In the genomic region with DNA sequence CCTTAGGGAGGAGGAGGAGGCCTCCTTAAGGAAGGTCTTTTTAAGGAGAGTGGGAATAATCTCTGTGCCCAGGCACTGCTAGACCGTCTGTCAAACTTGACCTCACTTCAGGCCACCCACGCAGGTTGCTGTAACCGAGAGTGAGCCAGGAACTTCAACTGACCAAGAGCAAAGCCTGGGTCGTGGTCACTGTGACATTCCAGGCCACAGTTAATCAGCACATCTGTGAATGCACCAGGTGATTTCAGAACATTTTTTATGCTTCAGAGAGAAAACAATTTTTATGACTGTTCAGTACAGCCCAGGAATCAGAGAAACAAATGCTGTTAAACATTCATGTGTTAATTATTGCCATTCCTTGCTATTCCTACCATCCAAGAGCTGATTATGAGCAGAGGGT, we compare ENCODE assay signal across 19 cellular contexts.
DNase-seq lines count a peak whose midpoint lies in the region; ATAC-seq, FAIRE-seq and TF ChIP-seq lines count a peak whose summit lies in the region.
"Had no signal": no experiment of that assay in that cellular context is flagged by ENCODE, and none has a peak within 500 bp of the region (broad histone marks: within the 10 kb centered on the region; RNA-seq: fewer than 3 reads in every experiment).

No MANE protein-coding gene starts in this region.

- peaks cover 3% of the 10 kb centered on the region for H3K27me3 Mint-ChIP-seq in activated CD4-positive, alpha-beta memory T cell treated with anti-CD3 and anti-CD28 coated beads, Interleukin-2, amount 10 ng/mL, durations not matched to agents 7 days and 5 days
- H3K27me3 Mint-ChIP-seq: CD4-positive, CD25-positive, alpha-beta regulatory T cell had no signal

- POLR2A ChIA-PET in activated CD4-positive, alpha-beta memory T cell treated with anti-CD3 and anti-CD28 coated beads, Interleukin-2, amount 10 ng/mL, durations not matched to agents 7 days and 5 days (lab: Charles Lee), result no interaction called here

- ATAC-seq in left lobe of liver (peak; percentile 29), HG02763 (IDR thresholded peaks at IDR 0.05; ENCODE audit: unreplicated experiment) (no peak)

- no peak overlapping the region for H3K14ac ChIP-seq in trophoblast cell (ENCODE audit: low read length)

- TF ChIP-seq CTCF in VCaP (conservative IDR thresholded peaks at IDR 0.05) (no peak), lower leg skin (IDR thresholded peaks at IDR 0.05) (no peak)

- no peak overlapping the region for H3K23ac ChIP-seq in trophoblast cell (ENCODE audit: low read length)

- no peak overlapping the region for H3K18ac ChIP-seq in trophoblast cell (ENCODE audit: low read length)

- H4K91ac ChIP-seq in trophoblast cell (ENCODE audit: low read depth, low read length), result no peak overlapping the region

- CTCF ChIA-PET in activated CD4-positive, alpha-beta memory T cell treated with anti-CD3 and anti-CD28 coated beads, Interleukin-2, amount 10 ng/mL, durations not matched to agents 7 days and 5 days (lab: Charles Lee), result interaction anchor here (0.6 to 3.9 kb wide), 4 partner anchors 8 to 155 kb away, joined by 3 to 19 read pairs (median 4); no protein-coding TSS in a partner anchor

- TF ChIP-seq POLR2A in lower leg skin (IDR thresholded peaks at IDR 0.05), result no peak

- H3K4me1 Mint-ChIP-seq in activated CD4-positive, alpha-beta memory T cell treated with anti-CD3 and anti-CD28 coated beads, Interleukin-2, amount 10 ng/mL, durations not matched to agents 7 days and 5 days, result no peaks in the 10 kb centered on the region
- H3K4me1 Mint-ChIP-seq: CD4-positive, CD25-positive, alpha-beta regulatory T cell had no signal

- H3K27ac ChIP-seq in VCaP (peak overlapping the region; percentile 26; the same call in 1 of the 2 replicates), trophoblast cell (ENCODE audit: low read depth, low read length) (no peak overlapping the region)
- H3K27ac ChIP-seq: BLaER1, GM23248, HL-60, RWPE1 had no signal

- no peaks in the 10 kb centered on the region for H3K36me3 Mint-ChIP-seq in activated CD4-positive, alpha-beta memory T cell treated with anti-CD3 and anti-CD28 coated beads, Interleukin-2, amount 10 ng/mL, durations not matched to agents 7 days and 5 days (ENCODE audit: low read depth)
- H3K36me3 Mint-ChIP-seq: CD4-positive, CD25-positive, alpha-beta regulatory T cell had no signal

- H2AFZ ChIP-seq in trophoblast cell (ENCODE audit: insufficient read depth, low read length, poor library complexity), result no peak overlapping the region
- H2AFZ ChIP-seq: GM23248 had no signal

- H2BK5ac ChIP-seq in trophoblast cell (ENCODE audit: low read depth, low read length, poor library complexity), result no peak overlapping the region

- intact Hi-C loops in lower leg skin (cut with DNase I; ENCODE audit: low total_unique reads), result loop anchor here (10.0 kb wide), 1 partner anchor 145 kb away; no protein-coding TSS in a partner anchor

- H3K4me3 ChIP-seq in trophoblast cell (ENCODE audit: low read depth, low read length) (no peak overlapping the region), lower leg skin (ENCODE audit: low read depth, poor library complexity, severe bottlenecking) (no peak overlapping the region)
- H3K4me3 ChIP-seq: BLaER1, GM23248 had no signal

- DNase-seq in left lobe of liver (ENCODE audit: low spot score) (no peak), trophoblast cell (peak; percentile 65 to 83), lower leg skin (ENCODE audit: low spot score in 2 of 2) (no peak), superior temporal gyrus (ENCODE audit: extremely low spot score) (no peak)
- DNase-seq in activated CD4-positive, alpha-beta memory T cell treated with anti-CD3 and anti-CD28 coated beads, Interleukin-2, amount 10 ng/mL, durations not matched to agents 7 days and 5 days, result no peak
- DNase-seq: HCEC 1CT, NCI-H1048, NCI-H226, NCI-H510A had no signal

- no peak overlapping the region for H4K12ac ChIP-seq in trophoblast cell (ENCODE audit: low read depth, low read length)

- H3K79me1 ChIP-seq in trophoblast cell (ENCODE audit: low read length), result no peaks in the 10 kb centered on the region

- H2BK120ac ChIP-seq in trophoblast cell (ENCODE audit: insufficient read depth, low read length, poor library complexity), result no peak overlapping the region

- H3K4me3 Mint-ChIP-seq in activated CD4-positive, alpha-beta memory T cell treated with anti-CD3 and anti-CD28 coated beads, Interleukin-2, amount 10 ng/mL, durations not matched to agents 7 days and 5 days, result no peak overlapping the region
- H3K4me3 Mint-ChIP-seq: CD4-positive, CD25-positive, alpha-beta regulatory T cell had no signal

- no peak overlapping the region for H3K9ac ChIP-seq in trophoblast cell (ENCODE audit: low read length)
- H3K9ac ChIP-seq: BLaER1, GM23248 had no signal

- H3K27me3 ChIP-seq in trophoblast cell (ENCODE audit: insufficient read depth, low read length), result no peaks in the 10 kb centered on the region
- H3K27me3 ChIP-seq: BLaER1 had no signal

- no peaks in the 10 kb centered on the region for H3K9me3 Mint-ChIP-seq in activated CD4-positive, alpha-beta memory T cell treated with anti-CD3 and anti-CD28 coated beads, Interleukin-2, amount 10 ng/mL, durations not matched to agents 7 days and 5 days
- H3K9me3 Mint-ChIP-seq: IgD-negative memory B cell had no signal

- H3K4ac ChIP-seq in trophoblast cell (ENCODE audit: low read depth, low read length), result no peak overlapping the region

- no peak overlapping the region for H2AK5ac ChIP-seq in trophoblast cell (ENCODE audit: low read length)

- peak; percentile 95 for FAIRE-seq in endometrium (lab: Jason Lieb, UNC)
- FAIRE-seq: D721Med had no signal

- no peaks in the 10 kb centered on the region for H3K36me3 ChIP-seq in trophoblast cell (ENCODE audit: control insufficient read depth in 1 of 2, insufficient read depth in 2 of 2, low read length in 2 of 2)
- H3K36me3 ChIP-seq: BLaER1 had no signal

- H3K4me2 ChIP-seq in trophoblast cell (ENCODE audit: low read length), result no peak overlapping the region
- H3K4me2 ChIP-seq: BLaER1 had no signal

- peaks cover 3 to 6% of the 10 kb centered on the region in 2 experiments for H3K4me1 ChIP-seq in trophoblast cell (ENCODE audit: control insufficient read depth in 1 of 2, insufficient read depth in 2 of 2, low read length in 2 of 2)

- no peak overlapping the region for H4K8ac ChIP-seq in trophoblast cell (ENCODE audit: low read depth, low read length)

- peaks cover 4% of the 10 kb centered on the region for H3K9me3 ChIP-seq in trophoblast cell (ENCODE audit: insufficient read depth, low read depth, low read length)
- H3K9me3 ChIP-seq: BLaER1 had no signal

- H2BK12ac ChIP-seq in trophoblast cell (ENCODE audit: low read length), result no peak overlapping the region

- H3K79me2 ChIP-seq in trophoblast cell (ENCODE audit: control insufficient read depth, insufficient read depth, low read length, poor library complexity), result peaks cover 2% of the 10 kb centered on the region

- H3K27ac Mint-ChIP-seq in activated CD4-positive, alpha-beta memory T cell treated with anti-CD3 and anti-CD28 coated beads, Interleukin-2, amount 10 ng/mL, durations not matched to agents 7 days and 5 days, result no peak overlapping the region
- H3K27ac Mint-ChIP-seq: CD4-positive, CD25-positive, alpha-beta regulatory T cell; IgD-negative memory B cell had no signal

- no CpG with 5 or more reads among the region's 4 CpGs for WGBS in trophoblast cell (ENCODE audit: extremely low coverage, insufficient coverage, insufficient read length)
- 63 to 67% methylated on average over 4 of the region's 4 CpGs for WGBS in lower leg skin, 2 donors

Comparison
In these comparisons a context has a peak if more than half of its experiments do, and no peak if none do; other contexts are left out.
1. DNase-seq: peak in trophoblast cell (2 of 2); none in left lobe of liver (single experiment), lower leg skin (0 of 2), superior temporal gyrus (single experiment) and activated CD4-positive, alpha-beta memory T cell treated with anti-CD3 and anti-CD28 coated beads, Interleukin-2, amount 10 ng/mL, durations not matched to agents 7 days and 5 days (single experiment).